ENCODE assay signal across 7 cellular contexts in the genomic region with DNA sequence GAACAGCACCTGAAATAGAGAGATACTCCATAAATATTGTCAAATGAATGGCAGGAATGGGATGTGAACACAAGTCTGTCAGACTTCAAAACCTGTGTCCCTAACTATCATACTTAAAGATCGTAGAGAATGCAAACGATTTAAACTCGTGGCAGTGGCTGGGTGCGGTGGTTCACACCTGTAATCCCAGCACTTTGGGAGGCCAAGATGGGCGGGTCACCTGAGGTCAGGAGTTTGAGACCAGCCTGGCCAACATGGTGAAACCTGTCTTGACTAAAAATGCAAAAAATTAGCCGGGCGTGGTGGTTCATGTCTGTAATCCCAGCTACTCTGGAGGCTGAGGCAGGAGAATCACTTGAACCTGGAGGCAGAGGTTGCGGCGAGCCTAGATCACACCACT.
DNase-seq lines count a peak whose midpoint lies in the region; ATAC-seq lines count a peak whose summit lies in the region.
"Not testable (repeated sequence)": the region's sequence is repeated elsewhere in the genome, so short reads cannot be mapped to it uniquely, and the experiment has no call there.

No MANE protein-coding gene starts in this region.

- POLR2A ChIA-PET in CD4-positive, alpha-beta memory T cell (lab: Charles Lee; ENCODE audit: partially characterized antibody), result interaction anchor here (2.7 to 4.3 kb wide), 3 partner anchors 10 to 65 kb away, joined by 11 to 57 read pairs (median 42); a partner anchor contains a TSS

- H3K36me3 ChIP-seq in CD4-positive, alpha-beta memory T cell (ENCODE audit: insufficient read depth, low read length), result not testable (repeated sequence)

- peaks cover 35% of the 10 kb centered on the region for H3K4me1 ChIP-seq in CD4-positive, alpha-beta memory T cell (ENCODE audit: insufficient read depth, low read length)

- H3K36me3 Mint-ChIP-seq in CD4-positive, alpha-beta memory T cell; activated T-helper 2 cell treated with anti-CD3 and anti-CD28 coated beads, Interferon-gamma antibody, Interleukin-2, Interleukin-4, amounts not matched to agents 10 μg/mL and 5 μg/mL and 100 μg/mL, durations not matched to agents 14 hours and 24 hours and 36 hours (ENCODE audit: low read depth); activated naive CD8-positive, alpha-beta T cell treated with anti-CD3 and anti-CD28 coated beads, Interleukin-2, amount 50 U/mL, for 24 hours (ENCODE audit: low read depth); immature natural killer cell; stimulated activated naive CD8-positive, alpha-beta T cell treated with anti-CD3 and anti-CD28 coated beads, Interleukin-15, Interleukin-2, amounts not matched to agents 100 ng/mL and 50 ng/mL, for 24 hours (ENCODE audit: low read depth): not testable (repeated sequence)

- CTCF ChIA-PET in CD4-positive, alpha-beta memory T cell (lab: Charles Lee; ENCODE audit: partially characterized antibody), result interaction anchor here (0.9 to 3.8 kb wide), 9 partner anchors 11 to 182 kb away, joined by 3 to 39 read pairs (median 4); a partner anchor contains a TSS

- not testable (repeated sequence) for DNase-seq in CD4-positive, alpha-beta memory T cell; activated T-helper 2 cell treated with anti-CD3 and anti-CD28 coated beads, Interferon-gamma antibody, Interleukin-2, Interleukin-4, amounts not matched to agents 10 μg/mL and 5 μg/mL and 100 μg/mL, durations not matched to agents 14 hours and 24 hours and 36 hours (ENCODE audit: low spot score); activated naive CD8-positive, alpha-beta T cell treated with anti-CD3 and anti-CD28 coated beads, Interleukin-2, amount 50 U/mL, for 24 hours; immature natural killer cell
- peak; percentile 35 for DNase-seq in activated CD8-positive, alpha-beta memory T cell treated with anti-CD3 and anti-CD28 coated beads for 24 hours
- DNase-seq in stimulated activated CD8-positive, alpha-beta memory T cell treated with anti-CD3 and anti-CD28 coated beads, Interleukin-4, amount 100 ng/mL, for 48 hours, result peak; percentile 22

- H3K9me3 Mint-ChIP-seq in CD4-positive, alpha-beta memory T cell; activated T-helper 2 cell treated with anti-CD3 and anti-CD28 coated beads, Interferon-gamma antibody, Interleukin-2, Interleukin-4, amounts not matched to agents 10 μg/mL and 5 μg/mL and 100 μg/mL, durations not matched to agents 14 hours and 24 hours and 36 hours; activated naive CD8-positive, alpha-beta T cell treated with anti-CD3 and anti-CD28 coated beads, Interleukin-2, amount 50 U/mL, for 24 hours; immature natural killer cell; stimulated activated naive CD8-positive, alpha-beta T cell treated with anti-CD3 and anti-CD28 coated beads, Interleukin-15, Interleukin-2, amounts not matched to agents 100 ng/mL and 50 ng/mL, for 24 hours: not testable (repeated sequence)

- peak overlapping the region in 5 of 7 donors; percentile 35 to 81 (median 55) for H3K27ac Mint-ChIP-seq in CD4-positive, alpha-beta memory T cell
- peak overlapping the region; percentile 24 for H3K27ac Mint-ChIP-seq in activated T-helper 2 cell treated with anti-CD3 and anti-CD28 coated beads, Interferon-gamma antibody, Interleukin-2, Interleukin-4, amounts not matched to agents 10 μg/mL and 5 μg/mL and 100 μg/mL, durations not matched to agents 14 hours and 24 hours and 36 hours
- H3K27ac Mint-ChIP-seq in activated naive CD8-positive, alpha-beta T cell treated with anti-CD3 and anti-CD28 coated beads, Interleukin-2, amount 50 U/mL, for 24 hours, result peak overlapping the region; percentile 91
- peak overlapping the region in 5 of 6 donors; percentile 54 to 100 (median 98) for H3K27ac Mint-ChIP-seq in immature natural killer cell
- peak overlapping the region; percentile 65 for H3K27ac Mint-ChIP-seq in stimulated activated naive CD8-positive, alpha-beta T cell treated with anti-CD3 and anti-CD28 coated beads, Interleukin-15, Interleukin-2, amounts not matched to agents 100 ng/mL and 50 ng/mL, for 24 hours

- intact Hi-C loops in CD4-positive, alpha-beta memory T cell (cut with micrococcal nuclease), result not testable (repeated sequence)
- intact Hi-C loops in activated T-helper 2 cell treated with anti-CD3 and anti-CD28 coated beads, Interferon-gamma antibody, Interleukin-2, Interleukin-4, amounts not matched to agents 10 μg/mL and 5 μg/mL and 100 μg/mL, durations not matched to agents 14 hours and 24 hours and 36 hours (cut with micrococcal nuclease), result loop anchor here (5.0 kb wide), 1 partner anchor 60 kb away; a partner anchor contains a TSS

- not testable (repeated sequence) for H3K9me3 ChIP-seq in CD4-positive, alpha-beta memory T cell (ENCODE audit: control insufficient read depth in 1 of 2, low read length in 2 of 2)

- H3K4me1 Mint-ChIP-seq in CD4-positive, alpha-beta memory T cell, result peaks cover 25 to 56% (median 40%) of the 10 kb centered on the region in 4 donors
- H3K4me1 Mint-ChIP-seq in activated T-helper 2 cell treated with anti-CD3 and anti-CD28 coated beads, Interferon-gamma antibody, Interleukin-2, Interleukin-4, amounts not matched to agents 10 μg/mL and 5 μg/mL and 100 μg/mL, durations not matched to agents 14 hours and 24 hours and 36 hours (ENCODE audit: low read depth), result peaks cover 42% of the 10 kb centered on the region
- peaks cover 57% of the 10 kb centered on the region for H3K4me1 Mint-ChIP-seq in activated naive CD8-positive, alpha-beta T cell treated with anti-CD3 and anti-CD28 coated beads, Interleukin-2, amount 50 U/mL, for 24 hours
- H3K4me1 Mint-ChIP-seq in immature natural killer cell, result peaks cover 42 to 51% of the 10 kb centered on the region in 2 donors
- peaks cover 58% of the 10 kb centered on the region for H3K4me1 Mint-ChIP-seq in stimulated activated naive CD8-positive, alpha-beta T cell treated with anti-CD3 and anti-CD28 coated beads, Interleukin-15, Interleukin-2, amounts not matched to agents 100 ng/mL and 50 ng/mL, for 24 hours (ENCODE audit: low read depth)

- H3K27me3 ChIP-seq in CD4-positive, alpha-beta memory T cell (ENCODE audit: insufficient read depth, low read length), result not testable (repeated sequence)

- H3K4me3 ChIP-seq in CD4-positive, alpha-beta memory T cell (ENCODE audit: low read length in 2 of 2), result not testable (repeated sequence)

- H3K4me3 Mint-ChIP-seq in CD4-positive, alpha-beta memory T cell, result peak overlapping the region in 1 of 8 donors; percentile 20
- not testable (repeated sequence) for H3K4me3 Mint-ChIP-seq in activated T-helper 2 cell treated with anti-CD3 and anti-CD28 coated beads, Interferon-gamma antibody, Interleukin-2, Interleukin-4, amounts not matched to agents 10 μg/mL and 5 μg/mL and 100 μg/mL, durations not matched to agents 14 hours and 24 hours and 36 hours (ENCODE audit: low read depth)
- peak overlapping the region; percentile 39 for H3K4me3 Mint-ChIP-seq in activated naive CD8-positive, alpha-beta T cell treated with anti-CD3 and anti-CD28 coated beads, Interleukin-2, amount 50 U/mL, for 24 hours
- peak overlapping the region in 1 of 5 donors; percentile 25 for H3K4me3 Mint-ChIP-seq in immature natural killer cell
- peak overlapping the region; percentile 67 for H3K4me3 Mint-ChIP-seq in stimulated activated naive CD8-positive, alpha-beta T cell treated with anti-CD3 and anti-CD28 coated beads, Interleukin-15, Interleukin-2, amounts not matched to agents 100 ng/mL and 50 ng/mL, for 24 hours

- H3K27me3 Mint-ChIP-seq in CD4-positive, alpha-beta memory T cell; activated T-helper 2 cell treated with anti-CD3 and anti-CD28 coated beads, Interferon-gamma antibody, Interleukin-2, Interleukin-4, amounts not matched to agents 10 μg/mL and 5 μg/mL and 100 μg/mL, durations not matched to agents 14 hours and 24 hours and 36 hours (ENCODE audit: low read depth); activated naive CD8-positive, alpha-beta T cell treated with anti-CD3 and anti-CD28 coated beads, Interleukin-2, amount 50 U/mL, for 24 hours; stimulated activated naive CD8-positive, alpha-beta T cell treated with anti-CD3 and anti-CD28 coated beads, Interleukin-15, Interleukin-2, amounts not matched to agents 100 ng/mL and 50 ng/mL, for 24 hours: not testable (repeated sequence)
- peaks cover 9 to 15% (median 9%) of the 10 kb centered on the region in 3 donors for H3K27me3 Mint-ChIP-seq in immature natural killer cell (ENCODE audit: low read depth in 3 of 3)

- not testable (repeated sequence) for H3K27ac ChIP-seq in CD4-positive, alpha-beta memory T cell (ENCODE audit: low read depth, low read length)

- ATAC-seq in activated naive CD8-positive, alpha-beta T cell treated with anti-CD3 and anti-CD28 coated beads, Interleukin-2, amount 50 U/mL, for 24 hours, result not testable (repeated sequence)

Comparison
In these comparisons a context has a peak if more than half of its experiments do, and no peak if none do; other contexts are left out.
1. H3K27ac Mint-ChIP-seq: peak in every context shown above with its lines; median percentile 98 in immature natural killer cell; 91 in activated naive CD8-positive, alpha-beta T cell treated with anti-CD3 and anti-CD28 coated beads, Interleukin-2, amount 50 U/mL, for 24 hours; 65 in stimulated activated naive CD8-positive, alpha-beta T cell treated with anti-CD3 and anti-CD28 coated beads, Interleukin-15, Interleukin-2, amounts not matched to agents 100 ng/mL and 50 ng/mL, for 24 hours; 55 in CD4-positive, alpha-beta memory T cell; 24 in activated T-helper 2 cell treated with anti-CD3 and anti-CD28 coated beads, Interferon-gamma antibody, Interleukin-2, Interleukin-4, amounts not matched to agents 10 μg/mL and 5 μg/mL and 100 μg/mL, durations not matched to agents 14 hours and 24 hours and 36 hours.